Comparison of ENCODE assay signal across 1 cellular context in genomic region chr2:129611456-129611855, GRCh38.
TF ChIP-seq lines count a peak whose summit lies in the region.

No MANE protein-coding gene starts in this region.

TF ChIP-seq in GM23338, 12 proteins besides CTCF, POLR2A, EP300 and RAD21 (continued from another document):
- no peak for TF ChIP-seq EZH2phosphoT487 (IDR thresholded peaks at IDR 0.05; ENCODE audit: unreplicated experiment)
- TF ChIP-seq CREB1 (CRISPR knock-in tag; IDR thresholded peaks at IDR 0.05; ENCODE audit: low read depth): no peak
- TF ChIP-seq JUNB (IDR thresholded peaks at IDR 0.05; ENCODE audit: unreplicated experiment): no peak
- TF ChIP-seq ETS1 (IDR thresholded peaks at IDR 0.05): no peak
- TF ChIP-seq ZNF114 (CRISPR knock-in tag; IDR thresholded peaks at IDR 0.05): no peak
